Comparison of ENCODE assay signal across 2 cellular contexts in genomic region chr1:6221210-6221784, GRCh38.
TF ChIP-seq lines count a peak whose summit lies in the region.

No MANE protein-coding gene starts in this region.

TF ChIP-seq in HCT116, 20 proteins besides CTCF, POLR2A, EP300 and RAD21:
- TF ChIP-seq MAX (IDR thresholded peaks at IDR 0.05): no peak
- no peak for TF ChIP-seq ELF1 (IDR thresholded peaks at IDR 0.05; ENCODE audit: borderline replicate concordance, low read depth)
- TF ChIP-seq REST (IDR thresholded peaks at IDR 0.05; ENCODE audit: low read depth): no peak
- no peak for TF ChIP-seq FOSL1 (IDR thresholded peaks at IDR 0.05; ENCODE audit: low read depth)
- TF ChIP-seq SP1 (IDR thresholded peaks at IDR 0.05; ENCODE audit: low read depth): no peak
- TF ChIP-seq TCF7L2 (IDR thresholded peaks at IDR 0.05; ENCODE audit: borderline replicate concordance, extremely low read depth, insufficient read depth, insufficient read length): no peak
- no peak for TF ChIP-seq EZH2phosphoT487 (IDR thresholded peaks at IDR 0.05; ENCODE audit: borderline replicate concordance)
- no peak for TF ChIP-seq EZH2 (IDR thresholded peaks at IDR 0.05)
- no peak for TF ChIP-seq YY1 (IDR thresholded peaks at IDR 0.05; ENCODE audit: extremely low read depth, insufficient replicate concordance, low read depth, low read length)
- no peak for TF ChIP-seq JUND (IDR thresholded peaks at IDR 0.05)
- TF ChIP-seq SRF (IDR thresholded peaks at IDR 0.05; ENCODE audit: low read depth): no peak

TF ChIP-seq in K562, 482 proteins besides CTCF, POLR2A, EP300 and RAD21:
- no peak for TF ChIP-seq FOXJ3 (CRISPR knock-in tag; IDR thresholded peaks at IDR 0.05)
- peak; percentile 35; the same call in 1 of the 2 replicates for TF ChIP-seq SUPT5H (IDR thresholded peaks at IDR 0.05)
